ENCODE assay signal across 8 cellular contexts in genomic region chr3:31533169-31533870, GRCh38. TPM values are rescaled to one million over a fixed set of nuclear protein-coding genes. Genes with fewer than 3 reads are reported as not detected.
A peak's percentile ranks its signal among the peaks of the same experiment; 100 is the strongest.
DNase-seq lines count a peak whose midpoint lies in the region; ATAC-seq lines count a peak whose summit lies in the region.

No MANE protein-coding gene starts in this region.

- peaks cover 5% of the 10 kb centered on the region for H3K4me1 ChIP-seq in effector memory CD4-positive, alpha-beta T cell (ENCODE audit: control insufficient read depth, insufficient read depth, low read length, poor library complexity, severe bottlenecking)

- H3K27ac ChIP-seq in effector memory CD4-positive, alpha-beta T cell (ENCODE audit: insufficient read depth, low read length, poor library complexity, severe bottlenecking), result peak overlapping the region; percentile 94

- no peaks in the 10 kb centered on the region for H3K36me3 ChIP-seq in effector memory CD4-positive, alpha-beta T cell (ENCODE audit: control insufficient read depth, insufficient read depth, low read length)

- POLR2A ChIA-PET in activated CD4-positive, alpha-beta memory T cell treated with anti-CD3 and anti-CD28 coated beads, Interleukin-2, amount 10 ng/mL, durations not matched to agents 7 days and 5 days (lab: Charles Lee), result interaction anchor here (0.6 to 4.6 kb wide), 61 partner anchors 9 to 1907 kb away, joined by 3 to 145 read pairs (median 5); partner anchors contain the start of genes CMTM6, CMTM7, CMTM8 and GPD1L

- H3K4me1 Mint-ChIP-seq in activated CD4-positive, alpha-beta memory T cell treated with anti-CD3 and anti-CD28 coated beads, Interleukin-2, amount 10 ng/mL, durations not matched to agents 7 days and 5 days, result peaks cover 23% of the 10 kb centered on the region

- CTCF ChIA-PET in activated CD4-positive, alpha-beta memory T cell treated with anti-CD3 and anti-CD28 coated beads, Interleukin-2, amount 10 ng/mL, durations not matched to agents 7 days and 5 days (lab: Charles Lee), result interaction anchor here (0.7 to 3.6 kb wide), 16 partner anchors 11 to 573 kb away, joined by 3 to 31 read pairs (median 4); partner anchors contain the start of gene GPD1L

- no peak overlapping the region for H3K4me3 Mint-ChIP-seq in activated CD4-positive, alpha-beta memory T cell treated with anti-CD3 and anti-CD28 coated beads, Interleukin-2, amount 10 ng/mL, durations not matched to agents 7 days and 5 days

- H3K27me3 ChIP-seq in effector memory CD4-positive, alpha-beta T cell (replicated peaks; ENCODE audit: control insufficient read depth, insufficient read depth, low read length, poor library complexity, severe bottlenecking), result no peaks in the 10 kb centered on the region

- no peaks in the 10 kb centered on the region for H3K9me3 Mint-ChIP-seq in activated CD4-positive, alpha-beta memory T cell treated with anti-CD3 and anti-CD28 coated beads, Interleukin-2, amount 10 ng/mL, durations not matched to agents 7 days and 5 days

- peak overlapping the region; percentile 96 for H3K27ac Mint-ChIP-seq in activated CD4-positive, alpha-beta memory T cell treated with anti-CD3 and anti-CD28 coated beads, Interleukin-2, amount 10 ng/mL, durations not matched to agents 7 days and 5 days

- no peaks in the 10 kb centered on the region for H3K27me3 Mint-ChIP-seq in activated CD4-positive, alpha-beta memory T cell treated with anti-CD3 and anti-CD28 coated beads, Interleukin-2, amount 10 ng/mL, durations not matched to agents 7 days and 5 days

- DNase-seq in DMS114 treated with DMSO at 0.1 percent for 48 hours (lab: John Stamatoyannopoulos, UW; ENCODE audit: unreplicated experiment) (peak; percentile 30), Kasumi-1 (lab: John Stamatoyannopoulos, UW) (peak; percentile 22 to 56), midbrain (lab: John Stamatoyannopoulos, UW) (peak; percentile 57), COLO829 (ENCODE audit: low spot score) (no peak)
- peak; percentile 68 for DNase-seq in activated CD4-positive, alpha-beta memory T cell treated with anti-CD3 and anti-CD28 coated beads, Interleukin-2, amount 10 ng/mL, durations not matched to agents 7 days and 5 days
- peak; percentile 30 to 50 (median 46) for DNase-seq in effector memory CD4-positive, alpha-beta T cell
- DNase-seq in stimulated activated CD8-positive, alpha-beta memory T cell treated with anti-CD3 and anti-CD28 coated beads, Interleukin-2, amount 100 ng/mL, for 48 hours (ENCODE audit: low read depth in 2 of 2), result peak; percentile 36 to 47

- peaks cover 37% of the 10 kb centered on the region for H3K36me3 Mint-ChIP-seq in activated CD4-positive, alpha-beta memory T cell treated with anti-CD3 and anti-CD28 coated beads, Interleukin-2, amount 10 ng/mL, durations not matched to agents 7 days and 5 days (ENCODE audit: low read depth)

- H3K9me3 ChIP-seq in effector memory CD4-positive, alpha-beta T cell (ENCODE audit: control insufficient read depth, low read length), result no peaks in the 10 kb centered on the region

- ATAC-seq in GM21529 (IDR thresholded peaks at IDR 0.05; ENCODE audit: unreplicated experiment), result peak; percentile 1

- peak overlapping the region; percentile 84 for H3K4me3 ChIP-seq in effector memory CD4-positive, alpha-beta T cell (ENCODE audit: insufficient read depth, low read depth, low read length, poor library complexity, severe bottlenecking)

RNA-seq across cellular contexts. Expression of gene STT3B, which starts 0.6 kb away (rescaled TPM):
- 100 to 1,000 TPM; 199 to 201 TPM for total RNA-seq in activated CD4-positive, alpha-beta memory T cell treated with anti-CD3 and anti-CD28 coated beads, Interleukin-2, amount 10 ng/mL, durations not matched to agents 7 days and 5 days
